23 cellular contexts compared by ENCODE assay signal in genomic region chr3:34362910-34363309, GRCh38.
DNase-seq lines count a peak whose midpoint lies in the region; ATAC-seq, FAIRE-seq and TF ChIP-seq lines count a peak whose summit lies in the region.
"Had no signal": no experiment of that assay in that cellular context is flagged by ENCODE, and none has a peak within 500 bp of the region (broad histone marks: within the 10 kb centered on the region; RNA-seq: fewer than 3 reads in every experiment).

No MANE protein-coding gene starts in this region.

- H3K9ac ChIP-seq in trophoblast cell (ENCODE audit: low read length), result no peak overlapping the region
- H3K9ac ChIP-seq: BLaER1 treated with 17β-estradiol and CSF1 and Interleukin-3, amounts not matched to agents 10 nM and 100 nM; GM23248 had no signal

- peak overlapping the region; percentile 57 for H3K27ac ChIP-seq in trophoblast cell (ENCODE audit: low read depth, low read length)
- H3K27ac ChIP-seq: BLaER1 treated with 17β-estradiol and CSF1 and Interleukin-3, amounts not matched to agents 10 nM and 100 nM; GM23248 had no signal

- no peak overlapping the region for H3K23ac ChIP-seq in trophoblast cell (ENCODE audit: low read length)

- DNase-seq in GM18507 (ENCODE audit: extremely low spot score, insufficient read length, low read depth), result no peak
- peak; percentile 18 for DNase-seq in LNCaP clone FGC (ENCODE audit: low read depth)
- DNase-seq in epithelial cell of esophagus (ENCODE audit: low read depth), result peak; percentile 1
- DNase-seq in trophoblast cell, result no peak
- DNase-seq in A172 (ENCODE audit: low spot score), result no peak
- no peak for DNase-seq in activated CD4-positive, CD25-positive, alpha-beta regulatory T cell treated with anti-CD3 and anti-CD28 coated beads, Interleukin-2, amount 50 U/mL, for 72 hours
- DNase-seq in SIG-M5 (lab: John Stamatoyannopoulos, UW), result no peak
- DNase-seq: BE2C; CD4-positive, alpha-beta T cell; CD8-positive, alpha-beta memory T cell; DMS 273 treated with DMSO at 0.1 percent for 48 hours; DMS79; EL; GDM1; GM23248; H7; HCEC 1CT had no signal

- H4K8ac ChIP-seq in trophoblast cell (ENCODE audit: low read depth, low read length), result no peak overlapping the region

- H3K27me3 ChIP-seq in trophoblast cell (ENCODE audit: insufficient read depth, low read length), result no peaks in the 10 kb centered on the region
- H3K27me3 ChIP-seq: BE2C had no signal

- H3K4me1 ChIP-seq in trophoblast cell (ENCODE audit: control insufficient read depth in 1 of 2, insufficient read depth in 2 of 2, low read length in 2 of 2), result peaks cover 0 to 7% of the 10 kb centered on the region in 2 experiments
- H3K4me1 ChIP-seq: BE2C had no signal

- TF ChIP-seq CTCF in LNCaP clone FGC (IDR thresholded peaks at IDR 0.05; ENCODE audit: control insufficient read depth, extremely low read depth, insufficient read depth) (no peak), epithelial cell of esophagus (IDR thresholded peaks at IDR 0.05; ENCODE audit: insufficient read depth, low read depth, low read length, missing control alignments) (no peak)

- peaks cover 2% of the 10 kb centered on the region for H3K79me1 ChIP-seq in trophoblast cell (ENCODE audit: low read length)

- H3K36me3 ChIP-seq in trophoblast cell (ENCODE audit: control insufficient read depth in 1 of 2, insufficient read depth in 2 of 2, low read length in 2 of 2), result no peaks in the 10 kb centered on the region
- H3K36me3 ChIP-seq: BE2C; BLaER1 treated with 17β-estradiol and CSF1 and Interleukin-3, amounts not matched to agents 10 nM and 100 nM had no signal

- no peak for ATAC-seq in HG03378 (IDR thresholded peaks at IDR 0.05; ENCODE audit: unreplicated experiment)

- FAIRE-seq in GM18507 (lab: Jason Lieb, UNC), result peak; percentile 21
- FAIRE-seq: A204.1, D721Med, GM12878, H1 had no signal

- no peaks in the 10 kb centered on the region for H3K9me3 ChIP-seq in trophoblast cell (ENCODE audit: insufficient read depth, low read depth, low read length)
- H3K9me3 ChIP-seq: BE2C; BLaER1 treated with 17β-estradiol and CSF1 and Interleukin-3, amounts not matched to agents 10 nM and 100 nM had no signal

- no peak overlapping the region for H2BK12ac ChIP-seq in trophoblast cell (ENCODE audit: low read length)

- H3K4me3 ChIP-seq in LNCaP clone FGC (ENCODE audit: low read depth, low read length) (no peak overlapping the region), epithelial cell of esophagus (ENCODE audit: low read length) (no peak overlapping the region), trophoblast cell (ENCODE audit: low read depth, low read length) (no peak overlapping the region)
- H3K4me3 ChIP-seq: BLaER1 treated with 17β-estradiol and CSF1 and Interleukin-3, amounts not matched to agents 10 nM and 100 nM; GM12878; GM23248 had no signal

- no peaks in the 10 kb centered on the region for H3K79me2 ChIP-seq in trophoblast cell (ENCODE audit: control insufficient read depth, insufficient read depth, low read length, poor library complexity)

- H4K12ac ChIP-seq in trophoblast cell (ENCODE audit: low read depth, low read length), result no peak overlapping the region

- H2BK5ac ChIP-seq in trophoblast cell (ENCODE audit: low read depth, low read length, poor library complexity), result no peak overlapping the region

- no peak overlapping the region for H2AK5ac ChIP-seq in trophoblast cell (ENCODE audit: low read length)

- H3K18ac ChIP-seq in trophoblast cell (ENCODE audit: low read length), result no peak overlapping the region

- H3K4me2 ChIP-seq in trophoblast cell (ENCODE audit: low read length), result no peak overlapping the region

- H2AFZ ChIP-seq in trophoblast cell (ENCODE audit: insufficient read depth, low read length, poor library complexity), result no peak overlapping the region
- H2AFZ ChIP-seq: GM23248 had no signal

- H4K91ac ChIP-seq in trophoblast cell (ENCODE audit: low read depth, low read length), result no peak overlapping the region

- H3K14ac ChIP-seq in trophoblast cell (ENCODE audit: low read length), result no peak overlapping the region

- no CpG with 5 or more reads among the region's 5 CpGs for WGBS in trophoblast cell (ENCODE audit: extremely low coverage, insufficient coverage, insufficient read length)

- no peak overlapping the region for H3K4ac ChIP-seq in trophoblast cell (ENCODE audit: low read depth, low read length)

- H2BK120ac ChIP-seq in trophoblast cell (ENCODE audit: insufficient read depth, low read length, poor library complexity), result no peak overlapping the region

Comparison
In these comparisons a context has a peak if more than half of its experiments do, and no peak if none do; other contexts are left out.
1. DNase-seq: peak in LNCaP clone FGC (single experiment) and epithelial cell of esophagus (single experiment); none in GM18507 (single experiment), trophoblast cell (0 of 2), A172 (single experiment), activated CD4-positive, CD25-positive, alpha-beta regulatory T cell treated with anti-CD3 and anti-CD28 coated beads, Interleukin-2, amount 50 U/mL, for 72 hours (single experiment) and SIG-M5 (single experiment).